ENCODE assay signal across 12 cellular contexts in genomic region chr2:105856576-105856975, GRCh38.
A peak's percentile ranks its signal among the peaks of the same experiment; 100 is the strongest.
DNase-seq lines count a peak whose midpoint lies in the region; ATAC-seq and TF ChIP-seq lines count a peak whose summit lies in the region.
"Had no signal": no experiment of that assay in that cellular context is flagged by ENCODE, and none has a peak within 500 bp of the region (broad histone marks: within the 10 kb centered on the region; RNA-seq: fewer than 3 reads in every experiment).

No MANE protein-coding gene starts in this region.

- peak; percentile 32 to 36 for ATAC-seq in activated CD4-positive, CD25-positive, alpha-beta regulatory T cell treated with anti-CD3 and anti-CD28 coated beads, Interleukin-2, amount 50 U/mL, for 24 hours
- ATAC-seq in activated T-helper 17 cell treated with anti-CD3 and anti-CD28 coated beads, Interleukin-2, amount 50 U/mL, for 72 hours (replicated peaks) = peak; percentile 54
- ATAC-seq in stimulated activated memory B cell treated with anti-CD40 and anti-IgM and Interleukin-4, amounts not matched to agents 10 μg/mL and 1 μg/mL and 100 μg/mL, for 72 hours = no peak
- ATAC-seq in left lung (no peak), GM21717 (IDR thresholded peaks at IDR 0.05; ENCODE audit: unreplicated experiment) (no peak)

- no peaks in the 10 kb centered on the region for H3K27me3 Mint-ChIP-seq in activated T-helper 17 cell treated with anti-CD3 and anti-CD28 coated beads, Interleukin-2, amount 50 U/mL, for 72 hours
- H3K27me3 Mint-ChIP-seq in stimulated activated memory B cell treated with anti-CD40 and anti-IgM and Interleukin-4, amounts not matched to agents 10 μg/mL and 1 μg/mL and 100 μg/mL, for 72 hours = no peaks in the 10 kb centered on the region

- H3K27ac ChIP-seq in fibroblast of lung (ENCODE audit: insufficient read depth, low read length) (peak overlapping the region; percentile 22), left lung (no peak overlapping the region)

- peak overlapping the region; percentile 72 for H3K4me2 ChIP-seq in fibroblast of lung (ENCODE audit: extremely low read depth, insufficient read depth, low read length)

- no peaks in the 10 kb centered on the region for H3K9me3 Mint-ChIP-seq in activated T-helper 17 cell treated with anti-CD3 and anti-CD28 coated beads, Interleukin-2, amount 50 U/mL, for 72 hours
- no peaks in the 10 kb centered on the region for H3K9me3 Mint-ChIP-seq in stimulated activated memory B cell treated with anti-CD40 and anti-IgM and Interleukin-4, amounts not matched to agents 10 μg/mL and 1 μg/mL and 100 μg/mL, for 72 hours
- H3K9me3 Mint-ChIP-seq: H9 had no signal

- H3K27ac Mint-ChIP-seq in activated T-helper 17 cell treated with anti-CD3 and anti-CD28 coated beads, Interleukin-2, amount 50 U/mL, for 72 hours = peak overlapping the region; percentile 99
- H3K27ac Mint-ChIP-seq in stimulated activated memory B cell treated with anti-CD40 and anti-IgM and Interleukin-4, amounts not matched to agents 10 μg/mL and 1 μg/mL and 100 μg/mL, for 72 hours = peak overlapping the region; percentile 80

- TF ChIP-seq CTCF in fibroblast of lung (conservative IDR thresholded peaks at IDR 0.05 in 1 of 2, IDR thresholded peaks at IDR 0.05 in 1 of 2; ENCODE audit: low read depth in 1 of 2, low read length in 2 of 2) (no peak), left lung (IDR thresholded peaks at IDR 0.05) (no peak)

- H3K9ac ChIP-seq in fibroblast of lung (ENCODE audit: insufficient read depth, low read length) = no peak overlapping the region

- H3K4me1 ChIP-seq in fibroblast of lung (ENCODE audit: control insufficient read depth, extremely low read depth, insufficient read depth, low read length) = peaks cover 4% of the 10 kb centered on the region
- no peaks in the 10 kb centered on the region for H3K4me1 ChIP-seq in left lung

- intact Hi-C loops in left lung (cut with DNase I) = no loop called here

- no peaks in the 10 kb centered on the region for H4K20me1 ChIP-seq in fibroblast of lung (ENCODE audit: control insufficient read depth, extremely low read depth, insufficient read depth, low read length)

- H3K27me3 ChIP-seq in fibroblast of lung (ENCODE audit: control insufficient read depth, insufficient read depth, low read length) = no peaks in the 10 kb centered on the region
- H3K27me3 ChIP-seq in left lung = no peaks in the 10 kb centered on the region
- H3K27me3 ChIP-seq: dorsolateral prefrontal cortex, transverse colon had no signal

- H3K79me2 ChIP-seq in fibroblast of lung (ENCODE audit: control insufficient read depth, insufficient read depth, low read length) = no peaks in the 10 kb centered on the region

- H3K36me3 ChIP-seq in fibroblast of lung (ENCODE audit: control insufficient read depth, insufficient read depth, low read length) = no peaks in the 10 kb centered on the region
- peaks cover 0 to 13% of the 10 kb centered on the region in 2 donors for H3K36me3 ChIP-seq in left lung
- H3K36me3 ChIP-seq: transverse colon had no signal

- H3K4me1 Mint-ChIP-seq in activated T-helper 17 cell treated with anti-CD3 and anti-CD28 coated beads, Interleukin-2, amount 50 U/mL, for 72 hours = peaks cover 71% of the 10 kb centered on the region
- H3K4me1 Mint-ChIP-seq in stimulated activated memory B cell treated with anti-CD40 and anti-IgM and Interleukin-4, amounts not matched to agents 10 μg/mL and 1 μg/mL and 100 μg/mL, for 72 hours = peaks cover 71% of the 10 kb centered on the region

- no peak overlapping the region for H2AFZ ChIP-seq in fibroblast of lung (ENCODE audit: low read length)

- no peaks in the 10 kb centered on the region for H3K9me3 ChIP-seq in fibroblast of lung (ENCODE audit: control insufficient read depth, insufficient read depth, low read depth, low read length)
- no peaks in the 10 kb centered on the region for H3K9me3 ChIP-seq in left lung
- H3K9me3 ChIP-seq: transverse colon had no signal

- DNase-seq in activated CD4-positive, CD25-positive, alpha-beta regulatory T cell (lab: John Stamatoyannopoulos, UW) = no peak
- DNase-seq in fibroblast of lung (ENCODE audit: low read depth in 2 of 2) = no peak
- no peak for DNase-seq in left lung
- DNase-seq in NCI-H2107 (lab: John Stamatoyannopoulos, UW) = no peak
- DNase-seq: H9, NCI-H2171 treated with DMSO at 0.1 percent for 48 hours, transverse colon had no signal

- peaks cover 85% of the 10 kb centered on the region for H3K36me3 Mint-ChIP-seq in activated T-helper 17 cell treated with anti-CD3 and anti-CD28 coated beads, Interleukin-2, amount 50 U/mL, for 72 hours (ENCODE audit: low read depth)
- peaks cover 60% of the 10 kb centered on the region for H3K36me3 Mint-ChIP-seq in stimulated activated memory B cell treated with anti-CD40 and anti-IgM and Interleukin-4, amounts not matched to agents 10 μg/mL and 1 μg/mL and 100 μg/mL, for 72 hours

- peak overlapping the region in 2 of 4 experiments; percentile 6 to 15 for H3K4me3 ChIP-seq in fibroblast of lung (replicated peaks in 1 of 4; ENCODE audit: control extremely low read depth in 1 of 4, insufficient read depth in 1 of 4, low read depth in 3 of 4, low read length in 4 of 4)
- no peak overlapping the region for H3K4me3 ChIP-seq in left lung
- H3K4me3 ChIP-seq: dorsolateral prefrontal cortex, transverse colon had no signal

- peak overlapping the region; percentile 84 for H3K4me3 Mint-ChIP-seq in activated T-helper 17 cell treated with anti-CD3 and anti-CD28 coated beads, Interleukin-2, amount 50 U/mL, for 72 hours
- peak overlapping the region; percentile 44 for H3K4me3 Mint-ChIP-seq in stimulated activated memory B cell treated with anti-CD40 and anti-IgM and Interleukin-4, amounts not matched to agents 10 μg/mL and 1 μg/mL and 100 μg/mL, for 72 hours
- H3K4me3 Mint-ChIP-seq: H9 had no signal

Comparison
In these comparisons a context has a peak if more than half of its experiments do, and no peak if none do; other contexts are left out.
1. ATAC-seq: peak in activated CD4-positive, CD25-positive, alpha-beta regulatory T cell treated with anti-CD3 and anti-CD28 coated beads, Interleukin-2, amount 50 U/mL, for 24 hours (2 of 2) and activated T-helper 17 cell treated with anti-CD3 and anti-CD28 coated beads, Interleukin-2, amount 50 U/mL, for 72 hours (single experiment); none in stimulated activated memory B cell treated with anti-CD40 and anti-IgM and Interleukin-4, amounts not matched to agents 10 μg/mL and 1 μg/mL and 100 μg/mL, for 72 hours (single experiment), left lung (single experiment) and GM21717 (single experiment).